22 cellular contexts compared by ENCODE assay signal in genomic region chr7:66304536-66304935, GRCh38.
DNase-seq lines count a peak whose midpoint lies in the region; ATAC-seq and TF ChIP-seq lines count a peak whose summit lies in the region.
"Had no signal": no experiment of that assay in that cellular context is flagged by ENCODE, and none has a peak within 500 bp of the region (broad histone marks: within the 10 kb centered on the region; RNA-seq: fewer than 3 reads in every experiment).

No MANE protein-coding gene starts in this region.

- POLR2A ChIA-PET in GM10248 (lab: Yijun Ruan, JAX): no interaction called here

- H3K4ac ChIP-seq in mesendoderm (ENCODE audit: low read depth, low read length): no peak overlapping the region

- peaks cover 5 to 14% (median 10%) of the 10 kb centered on the region in 11 experiments; a peak in 18 of 22 replicates for H3K9me3 ChIP-seq in BLaER1 treated with 17β-estradiol and CSF1 and Interleukin-3, amounts not matched to agents 10 nM and 100 nM (replicated peaks in 1 of 11)
- H3K9me3 ChIP-seq: left lung had no signal

- DNase-seq in LHCN-M2 (ENCODE audit: low read depth) (peak; percentile 35), foreskin keratinocyte (no peak), GM10248 (ENCODE audit: extremely low spot score) (no peak), mesendoderm (no peak), cerebellum (ENCODE audit: low spot score) (no peak)
- no peak for DNase-seq in activated CD8-positive, alpha-beta memory T cell treated with anti-CD3 and anti-CD28 coated beads, Interleukin-2, amount 50 U/mL, for 48 hours
- DNase-seq: activated CD8-positive, alpha-beta memory T cell treated with anti-CD3 and anti-CD28 coated beads, Interleukin-2, amount 50 U/mL, for 4 hours; anterior cingulate cortex; CD4-positive, alpha-beta T cell; DMS53; erythroblast; H7; Kasumi-1; left lung; NCI-H2171; SHP77; stimulated activated naive CD4-positive, alpha-beta T cell treated with Interleukin-2 at 50 U/mL for 16 hours; T-cell; tibial artery had no signal

- peak overlapping the region in 5 of 11 experiments; percentile 27 to 67 (median 50); a peak in 8 of 22 replicates for H3K27ac ChIP-seq in BLaER1 treated with 17β-estradiol and CSF1 and Interleukin-3, amounts not matched to agents 10 nM and 100 nM
- H3K27ac ChIP-seq in VCaP (peak overlapping the region; percentile 9; the same call in 1 of the 2 replicates), foreskin keratinocyte (peak overlapping the region; percentile 4), mesendoderm (ENCODE audit: low read depth, low read length) (no peak overlapping the region)
- H3K27ac ChIP-seq: neural progenitor cell, tibial artery had no signal

- peak; percentile 36 for ATAC-seq in foreskin keratinocyte
- ATAC-seq: left lung, T-cell had no signal

- H3K23ac ChIP-seq in mesendoderm (ENCODE audit: low read length): no peak overlapping the region

- WGBS in mesendoderm (ENCODE audit: extremely low coverage, insufficient coverage, low lambda C conversion rate): no CpG with 5 or more reads among the region's 4 CpGs

- H3K36me3 ChIP-seq in BLaER1 treated with 17β-estradiol and CSF1 and Interleukin-3, amounts not matched to agents 10 nM and 100 nM: peaks cover 0 to 29% (median 8%) of the 10 kb centered on the region in 11 experiments; a peak in 8 of 22 replicates
- H3K36me3 ChIP-seq in mesendoderm (ENCODE audit: control insufficient read depth, insufficient read depth, low read length): no peaks in the 10 kb centered on the region
- H3K36me3 ChIP-seq: left lung, neural progenitor cell, tibial artery had no signal

- CTCF ChIA-PET in GM10248 (lab: Yijun Ruan, JAX): interaction anchor here (2.2 kb wide), 1 partner anchor 11 kb away, joined by 8 read pairs; no protein-coding TSS in a partner anchor

- no peak overlapping the region for H3K56ac ChIP-seq in mesendoderm (ENCODE audit: low read length)

- no peaks in the 10 kb centered on the region for H3K79me1 ChIP-seq in mesendoderm (ENCODE audit: low read length)

- H2BK120ac ChIP-seq in mesendoderm (ENCODE audit: low read depth, low read length): no peak overlapping the region

- H2AK5ac ChIP-seq in mesendoderm (ENCODE audit: low read length): no peak overlapping the region

- H2BK15ac ChIP-seq in mesendoderm (replicated peaks; ENCODE audit: low read depth): no peak overlapping the region

- no peak overlapping the region for H3K4me3 ChIP-seq in BLaER1 treated with 17β-estradiol and CSF1 and Interleukin-3, amounts not matched to agents 10 nM and 100 nM
- H3K4me3 ChIP-seq in mesendoderm (ENCODE audit: low read length): no peak overlapping the region
- H3K4me3 ChIP-seq: left lung, neural progenitor cell, tibial artery had no signal

- peaks cover 0 to 55% (median 19%) of the 10 kb centered on the region in 10 experiments; a peak in 12 of 20 replicates for H3K4me1 ChIP-seq in BLaER1 treated with 17β-estradiol and CSF1 and Interleukin-3, amounts not matched to agents 10 nM and 100 nM
- H3K4me1 ChIP-seq in foreskin keratinocyte: peaks cover 18% of the 10 kb centered on the region
- no peaks in the 10 kb centered on the region for H3K4me1 ChIP-seq in mesendoderm (ENCODE audit: control insufficient read depth, low read depth, low read length)
- H3K4me1 ChIP-seq: tibial artery had no signal

- no peaks in the 10 kb centered on the region for H3K27me3 ChIP-seq in BLaER1 treated with 17β-estradiol and CSF1 and Interleukin-3, amounts not matched to agents 10 nM and 100 nM
- H3K27me3 ChIP-seq in foreskin keratinocyte (no peaks in the 10 kb centered on the region), mesendoderm (ENCODE audit: insufficient read depth, low read length, poor library complexity) (no peaks in the 10 kb centered on the region)
- H3K27me3 ChIP-seq: left lung, neural progenitor cell, tibial artery had no signal

- H3K4me2 ChIP-seq in BLaER1 treated with 17β-estradiol and CSF1 and Interleukin-3, amounts not matched to agents 10 nM and 100 nM: peak overlapping the region in 6 of 11 experiments; percentile 38 to 71 (median 58); a peak in 10 of 22 replicates
- no peak overlapping the region for H3K4me2 ChIP-seq in mesendoderm (ENCODE audit: low read length)
- H3K4me2 ChIP-seq: neural progenitor cell had no signal

- H4K5ac ChIP-seq in mesendoderm (ENCODE audit: low read length): no peak overlapping the region

- peaks cover 0 to 7% (median 0%) of the 10 kb centered on the region in 11 experiments; a peak in 1 of 22 replicates for H4K20me1 ChIP-seq in BLaER1 treated with 17β-estradiol and CSF1 and Interleukin-3, amounts not matched to agents 10 nM and 100 nM

- no peak for TF ChIP-seq CTCF in VCaP (conservative IDR thresholded peaks at IDR 0.05)
- TF ChIP-seq CTCF in foreskin keratinocyte (conservative IDR thresholded peaks at IDR 0.05): no peak
- no peak for TF ChIP-seq CTCF in GM10248 (IDR thresholded peaks at IDR 0.05; ENCODE audit: control extremely low read depth, extremely low read depth, low read depth, missing control alignments)

- no peak overlapping the region for H4K8ac ChIP-seq in mesendoderm (ENCODE audit: low read depth, low read length)

- H2BK5ac ChIP-seq in mesendoderm (ENCODE audit: low read length): no peak overlapping the region

- H3K9ac ChIP-seq in BLaER1 treated with 17β-estradiol and CSF1 and Interleukin-3, amounts not matched to agents 10 nM and 100 nM: peak overlapping the region in 2 of 11 experiments; percentile 11 to 35; a peak in 2 of 22 replicates
- H3K9ac ChIP-seq in mesendoderm (ENCODE audit: low read length): no peak overlapping the region
- H3K9ac ChIP-seq: neural progenitor cell had no signal

- H3K79me2 ChIP-seq in mesendoderm (ENCODE audit: control insufficient read depth, insufficient read depth, low read length): no peaks in the 10 kb centered on the region

- no peak overlapping the region for H3K18ac ChIP-seq in mesendoderm (ENCODE audit: low read length)
